12 cellular contexts compared by ENCODE assay signal in genomic region chr11:43555811-43556210, GRCh38.
DNase-seq lines count a peak whose midpoint lies in the region; ATAC-seq and TF ChIP-seq lines count a peak whose summit lies in the region.
"Had no signal": no experiment of that assay in that cellular context is flagged by ENCODE, and none has a peak within 500 bp of the region (broad histone marks: within the 10 kb centered on the region; RNA-seq: fewer than 3 reads in every experiment).

No MANE protein-coding gene starts in this region.

- no peak for TF ChIP-seq CTCF in tibial nerve (IDR thresholded peaks at IDR 0.05)

- no peaks in the 10 kb centered on the region for H3K36me3 ChIP-seq in tibial nerve
- H3K36me3 ChIP-seq in CD4-positive, alpha-beta memory T cell (ENCODE audit: insufficient read depth, low read length), result no peaks in the 10 kb centered on the region
- H3K36me3 ChIP-seq: esophagus muscularis mucosa had no signal

- no peak for ATAC-seq in stimulated activated naive B cell treated with anti-CD40 and anti-IgM and Interleukin-4, amounts not matched to agents 10 μg/mL and 1 μg/mL and 100 μg/mL, for 72 hours (replicated peaks)

- whole genome bisulfite sequencing in tibial nerve, 2 donors, result 6 to 8% methylated on average over 5 of the region's 5 CpGs

- H3K27ac Mint-ChIP-seq in stimulated activated naive B cell treated with anti-CD40 and anti-IgM and Interleukin-4, amounts not matched to agents 10 μg/mL and 1 μg/mL and 100 μg/mL, for 72 hours, result no peak overlapping the region
- no peak overlapping the region for H3K27ac Mint-ChIP-seq in CD4-positive, alpha-beta memory T cell
- H3K27ac Mint-ChIP-seq: activated CD4-positive, alpha-beta T cell treated with anti-CD3 and anti-CD28 coated beads, Interleukin-2, amount 10 ng/mL, durations not matched to agents 7 days and 5 days had no signal

- POLR2A ChIA-PET in CD4-positive, alpha-beta memory T cell (lab: Charles Lee; ENCODE audit: partially characterized antibody), result no interaction called here

- H3K4me3 ChIP-seq in tibial nerve, result no peak overlapping the region
- H3K4me3 ChIP-seq in CD4-positive, alpha-beta memory T cell (ENCODE audit: low read length in 2 of 2), result no peak overlapping the region

- no peak overlapping the region for H3K4me3 Mint-ChIP-seq in stimulated activated naive B cell treated with anti-CD40 and anti-IgM and Interleukin-4, amounts not matched to agents 10 μg/mL and 1 μg/mL and 100 μg/mL, for 72 hours
- H3K4me3 Mint-ChIP-seq in CD4-positive, alpha-beta memory T cell, result peak overlapping the region in 1 of 8 donors; percentile 2
- H3K4me3 Mint-ChIP-seq: activated CD4-positive, alpha-beta T cell treated with anti-CD3 and anti-CD28 coated beads, Interleukin-2, amount 10 ng/mL, durations not matched to agents 7 days and 5 days had no signal

- TF ChIP-seq EP300 in tibial nerve (IDR thresholded peaks at IDR 0.05), result peak; percentile 45 to 49

- H3K4me1 Mint-ChIP-seq in stimulated activated naive B cell treated with anti-CD40 and anti-IgM and Interleukin-4, amounts not matched to agents 10 μg/mL and 1 μg/mL and 100 μg/mL, for 72 hours, result peaks cover 21 to 22% of the 10 kb centered on the region in 2 donors
- H3K4me1 Mint-ChIP-seq in CD4-positive, alpha-beta memory T cell, result peaks cover 2 to 12% (median 7%) of the 10 kb centered on the region in 4 donors

- DNase-seq in NCI-H1417 (lab: John Stamatoyannopoulos, UW) (peak in 2 of 3 experiments; percentile 30 to 68), NCI-H1417 treated with DMSO at 0.1 percent for 48 hours (lab: John Stamatoyannopoulos, UW) (no peak), caudate nucleus (lab: John Stamatoyannopoulos, UW) (peak in 28 of 61 donors; percentile 7 to 82 (median 34)), iris pigment epithelial cell (ENCODE audit: low read depth) (peak; percentile 53), tibial nerve (ENCODE audit: low spot score in 2 of 2) (no peak), NCI-H82 treated with DMSO at 0.1 percent for 48 hours (lab: John Stamatoyannopoulos, UW; ENCODE audit: unreplicated experiment) (no peak)
- DNase-seq in stimulated activated naive B cell treated with anti-CD40 and anti-IgM and Interleukin-4, amounts not matched to agents 10 μg/mL and 1 μg/mL and 100 μg/mL, for 72 hours, result no peak
- DNase-seq in CD4-positive, alpha-beta memory T cell, result no peak
- DNase-seq: activated CD4-positive, alpha-beta T cell treated with anti-CD3 and anti-CD28 coated beads, Interleukin-2, amount 10 ng/mL, durations not matched to agents 7 days and 5 days; KBM-7; stimulated activated CD4-positive, alpha-beta T cell treated with anti-CD3 and anti-CD28 coated beads, Interleukin-4, amount 100 ng/mL, for 24 hours had no signal

- CTCF ChIA-PET in CD4-positive, alpha-beta memory T cell (lab: Charles Lee; ENCODE audit: partially characterized antibody), result no interaction called here

- peak overlapping the region; percentile 93 for H3K27ac ChIP-seq in caudate nucleus (ENCODE audit: low read depth, low read length)
- peak overlapping the region in 1 of 4 donors; percentile 60 for H3K27ac ChIP-seq in tibial nerve
- H3K27ac ChIP-seq in CD4-positive, alpha-beta memory T cell (ENCODE audit: low read depth, low read length), result no peak overlapping the region

- no peak for TF ChIP-seq POLR2A in tibial nerve (IDR thresholded peaks at IDR 0.05)

- H3K27me3 Mint-ChIP-seq in stimulated activated naive B cell treated with anti-CD40 and anti-IgM and Interleukin-4, amounts not matched to agents 10 μg/mL and 1 μg/mL and 100 μg/mL, for 72 hours, result peaks cover 64 to 81% of the 10 kb centered on the region in 2 donors
- peaks cover 57 to 61% of the 10 kb centered on the region in 2 donors for H3K27me3 Mint-ChIP-seq in CD4-positive, alpha-beta memory T cell

- no peaks in the 10 kb centered on the region for H3K9me3 ChIP-seq in tibial nerve
- H3K9me3 ChIP-seq in CD4-positive, alpha-beta memory T cell (ENCODE audit: control insufficient read depth in 1 of 2, low read length in 2 of 2), result no peaks in the 10 kb centered on the region
- H3K9me3 ChIP-seq: esophagus muscularis mucosa had no signal

- H3K36me3 Mint-ChIP-seq in stimulated activated naive B cell treated with anti-CD40 and anti-IgM and Interleukin-4, amounts not matched to agents 10 μg/mL and 1 μg/mL and 100 μg/mL, for 72 hours, result no peaks in the 10 kb centered on the region
- no peaks in the 10 kb centered on the region for H3K36me3 Mint-ChIP-seq in CD4-positive, alpha-beta memory T cell

- intact Hi-C loops in CD4-positive, alpha-beta memory T cell (cut with micrococcal nuclease), result no loop called here

- peaks cover 0 to 63% of the 10 kb centered on the region in 2 donors for H3K27me3 ChIP-seq in tibial nerve
- peaks cover 19% of the 10 kb centered on the region for H3K27me3 ChIP-seq in CD4-positive, alpha-beta memory T cell (ENCODE audit: insufficient read depth, low read length)

- peaks cover 0 to 38% (median 5%) of the 10 kb centered on the region in 4 donors for H3K4me1 ChIP-seq in tibial nerve
- H3K4me1 ChIP-seq in CD4-positive, alpha-beta memory T cell (ENCODE audit: insufficient read depth, low read length), result no peaks in the 10 kb centered on the region

- no peaks in the 10 kb centered on the region for H3K9me3 Mint-ChIP-seq in stimulated activated naive B cell treated with anti-CD40 and anti-IgM and Interleukin-4, amounts not matched to agents 10 μg/mL and 1 μg/mL and 100 μg/mL, for 72 hours
- H3K9me3 Mint-ChIP-seq in CD4-positive, alpha-beta memory T cell, result no peaks in the 10 kb centered on the region
- H3K9me3 Mint-ChIP-seq: activated CD4-positive, alpha-beta T cell treated with anti-CD3 and anti-CD28 coated beads, Interleukin-2, amount 10 ng/mL, durations not matched to agents 7 days and 5 days had no signal

Comparison
In these comparisons a context has a peak if more than half of its experiments do, and no peak if none do; other contexts are left out.
1. DNase-seq: peak in NCI-H1417 (2 of 3) and iris pigment epithelial cell (single experiment); none in NCI-H1417 treated with DMSO at 0.1 percent for 48 hours (single experiment), tibial nerve (0 of 2), NCI-H82 treated with DMSO at 0.1 percent for 48 hours (single experiment), stimulated activated naive B cell treated with anti-CD40 and anti-IgM and Interleukin-4, amounts not matched to agents 10 μg/mL and 1 μg/mL and 100 μg/mL, for 72 hours (single experiment) and CD4-positive, alpha-beta memory T cell (0 of 5).